Comparison of ENCODE assay signal across 1 cellular context in genomic region chr7:88020953-88021650, GRCh38.
TF ChIP-seq lines count a peak whose summit lies in the region.

No MANE protein-coding gene starts in this region.

TF ChIP-seq in GM23338, 12 proteins besides CTCF, POLR2A, EP300 and RAD21:
- TF ChIP-seq ETS1 (IDR thresholded peaks at IDR 0.05), result no peak
- no peak for TF ChIP-seq ZNF331 (CRISPR knock-in tag; IDR thresholded peaks at IDR 0.05; ENCODE audit: low read depth)
- TF ChIP-seq CREB1 (CRISPR knock-in tag; IDR thresholded peaks at IDR 0.05; ENCODE audit: low read depth), result no peak
- no peak for TF ChIP-seq JUNB (IDR thresholded peaks at IDR 0.05; ENCODE audit: unreplicated experiment)
- TF ChIP-seq EZH2phosphoT487 (IDR thresholded peaks at IDR 0.05; ENCODE audit: unreplicated experiment), result no peak
- TF ChIP-seq ZNF114 (CRISPR knock-in tag; IDR thresholded peaks at IDR 0.05), result no peak
TF ChIP-seq in GM23338: peak in this region for 0.
